15 cellular contexts compared by ENCODE assay signal in genomic region chr2:10454505-10454904, GRCh38. TPM values are rescaled to one million over a fixed set of nuclear protein-coding genes. Genes with fewer than 3 reads are reported as not detected.
DNase-seq lines count a peak whose midpoint lies in the region; ATAC-seq and TF ChIP-seq lines count a peak whose summit lies in the region.
"Had no signal": no experiment of that assay in that cellular context is flagged by ENCODE, and none has a peak within 500 bp of the region (broad histone marks: within the 10 kb centered on the region; RNA-seq: fewer than 3 reads in every experiment).

No MANE protein-coding gene starts in this region.

- intact Hi-C loops in thyroid gland (cut with DNase I): no loop called here

- H3K9me3 ChIP-seq in muscle layer of colon (ENCODE audit: low read length) (no peaks in the 10 kb centered on the region), thyroid gland (no peaks in the 10 kb centered on the region)
- H3K9me3 ChIP-seq: pancreas had no signal

- no peak for TF ChIP-seq CTCF in thyroid gland (IDR thresholded peaks at IDR 0.05)

- ATAC-seq in HG02870 (IDR thresholded peaks at IDR 0.05; ENCODE audit: unreplicated experiment) (no peak), HG02885 (IDR thresholded peaks at IDR 0.05; ENCODE audit: poor library complexity, unreplicated experiment) (no peak)
- ATAC-seq: activated CD8-positive, alpha-beta T cell treated with anti-CD3 and anti-CD28 coated beads for 36 hours; activated T-helper 17 cell treated with anti-CD3 and anti-CD28 coated beads, Interleukin-2, amount 50 U/mL, for 72 hours; pancreas had no signal

- H3K4me1 ChIP-seq in muscle layer of colon (ENCODE audit: insufficient read depth, low read length) (peaks cover 25% of the 10 kb centered on the region), thyroid gland (peaks cover 11 to 25% of the 10 kb centered on the region in 2 donors)

- H3K27ac ChIP-seq in muscle layer of colon (ENCODE audit: low read depth, low read length): peak overlapping the region; percentile 65
- H3K27ac ChIP-seq in thyroid gland: no peak overlapping the region
- H3K27ac ChIP-seq: pancreas had no signal

- peak; percentile 16 for DNase-seq in NCI-H345 (lab: John Stamatoyannopoulos, UW)
- DNase-seq in NCI-H345 treated with DMSO at 0.1 percent for 48 hours (lab: John Stamatoyannopoulos, UW; ENCODE audit: unreplicated experiment): no peak
- DNase-seq in cerebellum (ENCODE audit: low spot score): peak; percentile 48
- DNase-seq in thyroid gland: peak; percentile 49 to 50
- no peak for DNase-seq in DMS153 (lab: John Stamatoyannopoulos, UW)
- DNase-seq: 8988T; activated CD8-positive, alpha-beta T cell treated with anti-CD3 and anti-CD28 coated beads for 36 hours; CD4-positive, CD25-positive, alpha-beta regulatory T cell; effector memory CD4-positive, alpha-beta T cell; midbrain; pancreas had no signal

- WGBS in thyroid gland, 2 donors: 89 to 91% methylated on average over 7 of the region's 7 CpGs

- no peak for TF ChIP-seq POLR2A in thyroid gland (IDR thresholded peaks at IDR 0.05)

- no peaks in the 10 kb centered on the region for H3K36me3 ChIP-seq in muscle layer of colon (ENCODE audit: insufficient read depth, low read length)
- H3K36me3 ChIP-seq in thyroid gland: no peaks in the 10 kb centered on the region
- H3K36me3 ChIP-seq: pancreas had no signal

- no peak overlapping the region for H3K4me3 ChIP-seq in muscle layer of colon (ENCODE audit: low read depth in 1 of 2, low read length in 2 of 2)
- no peak overlapping the region for H3K4me3 ChIP-seq in thyroid gland (replicated peaks in 1 of 3)
- H3K4me3 ChIP-seq: pancreas had no signal

- H3K27me3 ChIP-seq in muscle layer of colon (ENCODE audit: control insufficient read depth in 1 of 2, insufficient read depth in 2 of 2, low read length in 2 of 2) (no peaks in the 10 kb centered on the region), thyroid gland (no peaks in the 10 kb centered on the region)
- H3K27me3 ChIP-seq: pancreas had no signal

- no peak overlapping the region for H3K9ac ChIP-seq in muscle layer of colon (ENCODE audit: low read length)

RNA-seq across cellular contexts. Expression of gene ODC1, which starts 6.4 kb away (rescaled TPM):
- total RNA-seq in cerebellum (104 TPM), thyroid gland (100 to 1,000 TPM in 1 of 4 donors, 10 to 100 TPM in 3; 72.0 to 126 (median 84.9) TPM)

Comparison
In these comparisons a context has a peak if more than half of its experiments do, and no peak if none do; other contexts are left out.
1. DNase-seq: peak in NCI-H345 (single experiment), cerebellum (single experiment) and thyroid gland (2 of 2); none in NCI-H345 treated with DMSO at 0.1 percent for 48 hours (single experiment) and DMS153 (single experiment).